Comparison of ENCODE assay signal across 20 cellular contexts in genomic region chr4:150368667-150369066, GRCh38.
DNase-seq lines count a peak whose midpoint lies in the region; ATAC-seq, FAIRE-seq and TF ChIP-seq lines count a peak whose summit lies in the region.
"Had no signal": no experiment of that assay in that cellular context is flagged by ENCODE, and none has a peak within 500 bp of the region (broad histone marks: within the 10 kb centered on the region; RNA-seq: fewer than 3 reads in every experiment).

No MANE protein-coding gene starts in this region.

- H3K4me1 ChIP-seq in right cardiac atrium (ENCODE audit: control insufficient read depth, insufficient read depth, low read length) (no peaks in the 10 kb centered on the region), left ventricle myocardium inferior (no peaks in the 10 kb centered on the region)
- H3K4me1 ChIP-seq: foreskin keratinocyte, pancreas, spleen, tibial nerve had no signal

- H3K4me3 ChIP-seq in right cardiac atrium (ENCODE audit: low read length): no peak overlapping the region
- H3K4me3 ChIP-seq in left ventricle myocardium inferior: no peak overlapping the region
- H3K4me3 ChIP-seq: adrenal gland, pancreas, spleen, tibial nerve had no signal

- H3K27me3 ChIP-seq in right cardiac atrium (ENCODE audit: control insufficient read depth, insufficient read depth): no peaks in the 10 kb centered on the region
- no peaks in the 10 kb centered on the region for H3K27me3 ChIP-seq in left ventricle myocardium inferior (ENCODE audit: low read depth)
- H3K27me3 ChIP-seq: adrenal gland, foreskin keratinocyte, pancreas, spleen, tibial nerve had no signal

- H3K27ac ChIP-seq in right cardiac atrium (ENCODE audit: low read length) (no peak overlapping the region), left ventricle myocardium inferior (replicated peaks) (no peak overlapping the region)
- H3K27ac ChIP-seq: adrenal gland, foreskin keratinocyte, pancreas, spleen, tibial nerve had no signal

- FAIRE-seq in islet of Langerhans (lab: Jason Lieb, UNC): peak; percentile 30
- FAIRE-seq in urothelium cell line (lab: Jason Lieb, UNC): no peak

- no peak for ATAC-seq in right cardiac atrium
- ATAC-seq in GM21381 (IDR thresholded peaks at IDR 0.05; ENCODE audit: unreplicated experiment): no peak
- ATAC-seq: foreskin keratinocyte; left cardiac atrium; pancreas; stimulated activated memory B cell treated with anti-CD40 and anti-IgM and Interleukin-4, amounts not matched to agents 10 μg/mL and 1 μg/mL and 100 μg/mL, for 72 hours had no signal

- intact Hi-C loops in right cardiac atrium (cut with DNase I) (no loop called here), left ventricle myocardium inferior (cut with micrococcal nuclease) (no loop called here)

- peak; percentile 56 for DNase-seq in DMS153 treated with DMSO at 0.1 percent for 48 hours (lab: John Stamatoyannopoulos, UW; ENCODE audit: unreplicated experiment)
- peak; percentile 89 for DNase-seq in NCI-H1092 treated with DMSO at 0.1 percent for 48 hours (lab: John Stamatoyannopoulos, UW)
- DNase-seq in NCI-H345 treated with DMSO at 0.1 percent for 48 hours (lab: John Stamatoyannopoulos, UW; ENCODE audit: unreplicated experiment): peak; percentile 2
- DNase-seq in urothelium cell line (ENCODE audit: low spot score): no peak
- DNase-seq in right cardiac atrium: no peak
- no peak for DNase-seq in left ventricle myocardium inferior
- DNase-seq: activated CD4-positive, alpha-beta memory T cell treated with anti-CD3 and anti-CD28 coated beads, Interleukin-2, amount 10 ng/mL, durations not matched to agents 7 days and 5 days; adrenal gland; AML-193; foreskin keratinocyte; HFFc6; left cardiac atrium; MM.1S; NCI-H774; pancreas; spleen had no signal

- no peaks in the 10 kb centered on the region for H3K36me3 ChIP-seq in left ventricle myocardium inferior
- H3K36me3 ChIP-seq: adrenal gland, pancreas, spleen, tibial nerve had no signal

- H3K9me3 ChIP-seq in right cardiac atrium (ENCODE audit: control insufficient read depth, low read length) (no peaks in the 10 kb centered on the region), left ventricle myocardium inferior (replicated peaks) (no peaks in the 10 kb centered on the region)
- H3K9me3 ChIP-seq: adrenal gland, pancreas, spleen, tibial nerve had no signal

- TF ChIP-seq CTCF in left ventricle myocardium inferior (IDR thresholded peaks at IDR 0.05; ENCODE audit: borderline replicate concordance): no peak

Comparison
In these comparisons a context has a peak if more than half of its experiments do, and no peak if none do; other contexts are left out.
1. DNase-seq: peak in DMS153 treated with DMSO at 0.1 percent for 48 hours (single experiment), NCI-H1092 treated with DMSO at 0.1 percent for 48 hours (single experiment) and NCI-H345 treated with DMSO at 0.1 percent for 48 hours (single experiment); none in urothelium cell line (single experiment), right cardiac atrium (0 of 3) and left ventricle myocardium inferior (single experiment).